Comparison of ENCODE assay signal across 29 cellular contexts in genomic region chr3:153925826-153926514, GRCh38.
"Had no signal": no experiment of that assay in that cellular context is flagged by ENCODE, and none has a peak within 500 bp of the region (broad histone marks: within the 10 kb centered on the region; RNA-seq: fewer than 3 reads in every experiment).

No MANE protein-coding gene starts in this region.

- H3K4me3 ChIP-seq: gastrocnemius medialis, hepatocyte, pancreas, prostate gland, sigmoid colon, smooth muscle cell, thoracic aorta, uterus had no signal

- H3K9me3 ChIP-seq: gastrocnemius medialis, pancreas, prostate gland, sigmoid colon, thoracic aorta, uterus had no signal

- H3K27me3 ChIP-seq: gastrocnemius medialis, hepatocyte, pancreas, sigmoid colon, uterus had no signal

- H3K36me3 ChIP-seq: gastrocnemius medialis, pancreas, prostate gland, sigmoid colon, thoracic aorta, uterus had no signal

- DNase-seq: activated CD4-positive, alpha-beta memory T cell treated with anti-CD3 and anti-CD28 coated beads for 36 hours; activated CD4-positive, alpha-beta T cell treated with anti-CD3 and anti-CD28 coated beads for 4 hours; activated CD8-positive, alpha-beta memory T cell treated with anti-CD3 and anti-CD28 coated beads, Interleukin-2, amount 50 U/mL, for 4 hours; activated effector memory CD4-positive, alpha-beta T cell treated with anti-CD3 and anti-CD28 coated beads, Interleukin-2, amount 50 U/mL, for 16 hours; activated naive CD4-positive, alpha-beta T cell treated with anti-CD3 and anti-CD28 coated beads for 36 hours; activated naive CD8-positive, alpha-beta T cell treated with anti-CD3 and anti-CD28 coated beads for 36 hours; activated T-cell treated with anti-CD3 and anti-CD28 coated beads, Interleukin-2, amount 50 U/mL, for 1 hour; amniotic stem cell; caudate nucleus; cortex of kidney; effector memory CD8-positive, alpha-beta T cell; erythroblast; gastrocnemius medialis; left cardiac atrium; left ventricle myocardium superior; midbrain; naive thymus-derived CD4-positive, alpha-beta T cell; pancreas; retina; sigmoid colon; stimulated activated CD4-positive, alpha-beta T cell treated with anti-CD3 and anti-CD28 coated beads, Interleukin-1b, Interleukin-23, amount 100 ng/mL, for 48 hours; stimulated activated CD4-positive, alpha-beta T cell treated with anti-CD3 and anti-CD28 coated beads, Interleukin-4, amount 100 ng/mL, for 4 hours; stimulated activated CD8-positive, alpha-beta memory T cell treated with anti-CD3 and anti-CD28 coated beads, Interleukin-4, amount 100 ng/mL, for 48 hours; trophoblast cell; uterus had no signal

- H3K4me1 ChIP-seq: gastrocnemius medialis, pancreas, prostate gland, sigmoid colon, uterus had no signal
